ENCODE assay signal across 1 cellular context in genomic region chr5:112735702-112736101, GRCh38.
TF ChIP-seq lines count a peak whose summit lies in the region.

No MANE protein-coding gene starts in this region.

TF ChIP-seq in SK-N-SH, 30 proteins besides CTCF, POLR2A, EP300 and RAD21 (continued from another document):
- TF ChIP-seq FOXM1 (IDR thresholded peaks at IDR 0.05; ENCODE audit: low read depth) (no peak; the same call in 1 of the 2 replicates), FOSL2 (IDR thresholded peaks at IDR 0.05; ENCODE audit: borderline replicate concordance, low read depth) (peak; percentile 72), YY1 (IDR thresholded peaks at IDR 0.05; ENCODE audit: low read depth) (no peak), TCF12 (IDR thresholded peaks at IDR 0.05) (peak; percentile 32; the same call in 1 of the 2 replicates), JUND (IDR thresholded peaks at IDR 0.05) (peak; percentile 78)
